In genomic region chr3:32996755-32997091, GRCh38 we compare ENCODE assay signal across 2 cellular contexts.
TF ChIP-seq lines count a peak whose summit lies in the region.

No MANE protein-coding gene starts in this region.

TF ChIP-seq in WTC11, 78 proteins besides CTCF, POLR2A, EP300 and RAD21 (continued from another document):
- TF ChIP-seq HMGA2 (CRISPR knock-in tag; IDR thresholded peaks at IDR 0.05) (no peak), ZNF121 (CRISPR knock-in tag; IDR thresholded peaks at IDR 0.05) (no peak), TEAD4 (CRISPR knock-in tag; IDR thresholded peaks at IDR 0.05) (no peak), HMGXB4 (CRISPR knock-in tag; IDR thresholded peaks at IDR 0.05) (no peak), MYBL2 (CRISPR knock-in tag; IDR thresholded peaks at IDR 0.05) (no peak), GRHL2 (CRISPR knock-in tag; IDR thresholded peaks at IDR 0.05; ENCODE audit: insufficient replicate concordance, severe bottlenecking) (no peak), SMAD4 (CRISPR knock-in tag; IDR thresholded peaks at IDR 0.05) (no peak), MAX (CRISPR knock-in tag; IDR thresholded peaks at IDR 0.05) (no peak), FOXP4 (CRISPR knock-in tag; IDR thresholded peaks at IDR 0.05) (no peak), ATF1 (CRISPR knock-in tag; IDR thresholded peaks at IDR 0.05) (no peak), OVOL2 (CRISPR knock-in tag; IDR thresholded peaks at IDR 0.05; ENCODE audit: borderline replicate concordance) (no peak)

TF ChIP-seq in SK-N-SH treated with all-trans-retinoic acid at 6 μM for 48 hours, 23 proteins besides CTCF, POLR2A, EP300 and RAD21 (continued from another document):
- TF ChIP-seq POU6F1 (CRISPR knock-in tag; IDR thresholded peaks at IDR 0.05; ENCODE audit: borderline replicate concordance, low read depth) (no peak), CSRNP3 (CRISPR knock-in tag; IDR thresholded peaks at IDR 0.05) (no peak), PATZ1 (CRISPR knock-in tag; IDR thresholded peaks at IDR 0.05; ENCODE audit: borderline replicate concordance) (no peak), BACH2 (CRISPR knock-in tag; IDR thresholded peaks at IDR 0.05; ENCODE audit: borderline replicate concordance) (no peak), ZFP3 (CRISPR knock-in tag; IDR thresholded peaks at IDR 0.05) (no peak), CSDC2 (CRISPR knock-in tag; IDR thresholded peaks at IDR 0.05) (no peak), OSR1 (CRISPR knock-in tag; IDR thresholded peaks at IDR 0.05) (no peak), RARB (CRISPR knock-in tag; IDR thresholded peaks at IDR 0.05) (no peak), ZFP30 (CRISPR knock-in tag; IDR thresholded peaks at IDR 0.05) (no peak), ARNTL (CRISPR knock-in tag; IDR thresholded peaks at IDR 0.05; ENCODE audit: borderline replicate concordance, low read depth) (no peak), TCF4 (CRISPR knock-in tag; IDR thresholded peaks at IDR 0.05; ENCODE audit: borderline replicate concordance) (no peak), ZNF8 (CRISPR knock-in tag; IDR thresholded peaks at IDR 0.05) (no peak), TOX (CRISPR knock-in tag; IDR thresholded peaks at IDR 0.05; ENCODE audit: borderline replicate concordance) (no peak), ZC3H10 (CRISPR knock-in tag; IDR thresholded peaks at IDR 0.05) (no peak), ISL1 (CRISPR knock-in tag; IDR thresholded peaks at IDR 0.05) (no peak)
